10 cellular contexts compared by ENCODE assay signal in genomic region chr10:18713077-18713476, GRCh38. TPM values are rescaled to one million over a fixed set of nuclear protein-coding genes. Genes with fewer than 3 reads are reported as not detected.
A peak's percentile ranks its signal among the peaks of the same experiment; 100 is the strongest.
DNase-seq lines count a peak whose midpoint lies in the region; ATAC-seq and TF ChIP-seq lines count a peak whose summit lies in the region.
"Had no signal": no experiment of that assay in that cellular context is flagged by ENCODE, and none has a peak within 500 bp of the region (broad histone marks: within the 10 kb centered on the region; RNA-seq: fewer than 3 reads in every experiment).

No MANE protein-coding gene starts in this region.

- intact Hi-C loops in thyroid gland (cut with DNase I) = no loop called here
- intact Hi-C loops in CD4-positive, alpha-beta T cell (cut with DNase I, micrococcal nuclease) = no loop called here
- intact Hi-C loops in activated T-helper 1 cell treated with anti-CD3 and anti-CD28 coated beads, Interleukin-12 subunit alpha, Interleukin-12 subunit beta, Interleukin-2, Interleukin-4 antibody, amounts not matched to agents 30 ng/mL and 10 ng/mL and 1 ng/mL, durations not matched to agents 14 hours and 24 hours and 36 hours (cut with micrococcal nuclease) = no loop called here

- H3K36me3 ChIP-seq in thyroid gland = no peaks in the 10 kb centered on the region

- POLR2A ChIA-PET in CD4-positive, alpha-beta T cell (lab: Charles Lee) = no interaction called here

- no peaks in the 10 kb centered on the region for H3K4me1 Mint-ChIP-seq in CD4-positive, alpha-beta T cell (ENCODE audit: low read depth)
- no peaks in the 10 kb centered on the region for H3K4me1 Mint-ChIP-seq in activated T-helper 1 cell treated with anti-CD3 and anti-CD28 coated beads, Interleukin-12 subunit alpha, Interleukin-12 subunit beta, Interleukin-2, Interleukin-4 antibody, amounts not matched to agents 30 ng/mL and 10 ng/mL and 1 ng/mL, durations not matched to agents 14 hours and 24 hours and 36 hours (ENCODE audit: low read depth)

- WGBS in thyroid gland, 2 donors = 47 to 60% methylated on average over 6 of the region's 6 CpGs

- H3K9me3 ChIP-seq in thyroid gland = no peaks in the 10 kb centered on the region
- H3K9me3 ChIP-seq in CD4-positive, alpha-beta T cell (ENCODE audit: control insufficient read depth, low read length) = no peaks in the 10 kb centered on the region

- H3K27ac Mint-ChIP-seq in CD4-positive, alpha-beta T cell = no peak overlapping the region
- no peak overlapping the region for H3K27ac Mint-ChIP-seq in activated T-helper 1 cell treated with anti-CD3 and anti-CD28 coated beads, Interleukin-12 subunit alpha, Interleukin-12 subunit beta, Interleukin-2, Interleukin-4 antibody, amounts not matched to agents 30 ng/mL and 10 ng/mL and 1 ng/mL, durations not matched to agents 14 hours and 24 hours and 36 hours

- H3K4me3 Mint-ChIP-seq in CD4-positive, alpha-beta T cell = no peak overlapping the region
- no peak overlapping the region for H3K4me3 Mint-ChIP-seq in activated T-helper 1 cell treated with anti-CD3 and anti-CD28 coated beads, Interleukin-12 subunit alpha, Interleukin-12 subunit beta, Interleukin-2, Interleukin-4 antibody, amounts not matched to agents 30 ng/mL and 10 ng/mL and 1 ng/mL, durations not matched to agents 14 hours and 24 hours and 36 hours

- peaks cover 7% of the 10 kb centered on the region for H3K27me3 Mint-ChIP-seq in CD4-positive, alpha-beta T cell
- H3K27me3 Mint-ChIP-seq in activated T-helper 1 cell treated with anti-CD3 and anti-CD28 coated beads, Interleukin-12 subunit alpha, Interleukin-12 subunit beta, Interleukin-2, Interleukin-4 antibody, amounts not matched to agents 30 ng/mL and 10 ng/mL and 1 ng/mL, durations not matched to agents 14 hours and 24 hours and 36 hours (ENCODE audit: insufficient read depth) = no peaks in the 10 kb centered on the region

- ATAC-seq in CD4-positive, alpha-beta T cell (ENCODE audit: poor library complexity) = no peak
- ATAC-seq in GM18498 (IDR thresholded peaks at IDR 0.05; ENCODE audit: unreplicated experiment) = no peak

- H3K4me1 ChIP-seq in thyroid gland = peaks cover 0 to 4% of the 10 kb centered on the region in 2 donors

- no peak overlapping the region for H3K4me3 ChIP-seq in fibroblast of pulmonary artery (replicated peaks; ENCODE audit: low read depth, low read length)
- H3K4me3 ChIP-seq in thyroid gland (replicated peaks in 1 of 3) = no peak overlapping the region
- H3K4me3 ChIP-seq: skin epidermis had no signal

- H3K27ac ChIP-seq in thyroid gland = peak overlapping the region in 1 of 3 donors; percentile 38
- no peak overlapping the region for H3K27ac ChIP-seq in CD4-positive, alpha-beta T cell (ENCODE audit: low read depth, low read length)

- no peaks in the 10 kb centered on the region for H3K36me3 Mint-ChIP-seq in CD4-positive, alpha-beta T cell (ENCODE audit: low read depth)
- H3K36me3 Mint-ChIP-seq in activated T-helper 1 cell treated with anti-CD3 and anti-CD28 coated beads, Interleukin-12 subunit alpha, Interleukin-12 subunit beta, Interleukin-2, Interleukin-4 antibody, amounts not matched to agents 30 ng/mL and 10 ng/mL and 1 ng/mL, durations not matched to agents 14 hours and 24 hours and 36 hours (ENCODE audit: low read depth) = no peaks in the 10 kb centered on the region

- TF ChIP-seq CTCF in fibroblast of pulmonary artery (IDR thresholded peaks at IDR 0.05; ENCODE audit: low read length, missing control alignments) (no peak), thyroid gland (IDR thresholded peaks at IDR 0.05) (no peak)
- TF ChIP-seq CTCF in CD4-positive, alpha-beta T cell (IDR thresholded peaks at IDR 0.05) = no peak

- H3K9me3 Mint-ChIP-seq in CD4-positive, alpha-beta T cell = no peaks in the 10 kb centered on the region
- no peaks in the 10 kb centered on the region for H3K9me3 Mint-ChIP-seq in activated T-helper 1 cell treated with anti-CD3 and anti-CD28 coated beads, Interleukin-12 subunit alpha, Interleukin-12 subunit beta, Interleukin-2, Interleukin-4 antibody, amounts not matched to agents 30 ng/mL and 10 ng/mL and 1 ng/mL, durations not matched to agents 14 hours and 24 hours and 36 hours

- CTCF ChIA-PET in CD4-positive, alpha-beta T cell (lab: Charles Lee) = no interaction called here

- H3K27me3 ChIP-seq in thyroid gland = no peaks in the 10 kb centered on the region
- no peaks in the 10 kb centered on the region for H3K27me3 ChIP-seq in CD4-positive, alpha-beta T cell (ENCODE audit: control insufficient read depth, insufficient read depth, low read length)

- TF ChIP-seq POLR2A in thyroid gland (IDR thresholded peaks at IDR 0.05) = no peak

- DNase-seq in HS-27A (ENCODE audit: low read depth) (peak; percentile 59), SIG-M5 treated with dmso at 0.1 percent for 504 hours (lab: John Stamatoyannopoulos, UW; ENCODE audit: unreplicated experiment) (peak; percentile 76), fibroblast of pulmonary artery (ENCODE audit: low read depth) (peak; percentile 70), thyroid gland (peak; percentile 10 to 36)
- no peak for DNase-seq in CD4-positive, alpha-beta T cell
- no peak for DNase-seq in activated T-helper 1 cell treated with anti-CD3 and anti-CD28 coated beads, Interleukin-12 subunit alpha, Interleukin-12 subunit beta, Interleukin-2, Interleukin-4 antibody, amounts not matched to agents 30 ng/mL and 10 ng/mL and 1 ng/mL, durations not matched to agents 14 hours and 24 hours and 36 hours (ENCODE audit: low spot score)
- DNase-seq: substantia nigra, T-helper 2 cell had no signal

RNA-seq across cellular contexts. Expression of gene ARL5B, which starts 53.8 kb away (rescaled TPM):
- 10 to 100 TPM; 12.4 to 21.5 (median 15.5) TPM for total RNA-seq in thyroid gland
- 10 to 100 TPM; 12.4 to 13.3 TPM for total RNA-seq in CD4-positive, alpha-beta T cell
- total RNA-seq in activated T-helper 1 cell treated with anti-CD3 and anti-CD28 coated beads, Interleukin-12 subunit alpha, Interleukin-12 subunit beta, Interleukin-2, Interleukin-4 antibody, amounts not matched to agents 30 ng/mL and 10 ng/mL and 1 ng/mL, durations not matched to agents 14 hours and 24 hours and 36 hours = 14.4 and 15.2 TPM in 2 replicates

Comparison
In these comparisons a context has a peak if more than half of its experiments do, and no peak if none do; other contexts are left out.
1. DNase-seq: peak in HS-27A (single experiment), SIG-M5 treated with dmso at 0.1 percent for 504 hours (single experiment), fibroblast of pulmonary artery (single experiment) and thyroid gland (2 of 2); none in CD4-positive, alpha-beta T cell (0 of 10) and activated T-helper 1 cell treated with anti-CD3 and anti-CD28 coated beads, Interleukin-12 subunit alpha, Interleukin-12 subunit beta, Interleukin-2, Interleukin-4 antibody, amounts not matched to agents 30 ng/mL and 10 ng/mL and 1 ng/mL, durations not matched to agents 14 hours and 24 hours and 36 hours (single experiment).